Comparison of ENCODE assay signal across 21 cellular contexts in the genomic region with DNA sequence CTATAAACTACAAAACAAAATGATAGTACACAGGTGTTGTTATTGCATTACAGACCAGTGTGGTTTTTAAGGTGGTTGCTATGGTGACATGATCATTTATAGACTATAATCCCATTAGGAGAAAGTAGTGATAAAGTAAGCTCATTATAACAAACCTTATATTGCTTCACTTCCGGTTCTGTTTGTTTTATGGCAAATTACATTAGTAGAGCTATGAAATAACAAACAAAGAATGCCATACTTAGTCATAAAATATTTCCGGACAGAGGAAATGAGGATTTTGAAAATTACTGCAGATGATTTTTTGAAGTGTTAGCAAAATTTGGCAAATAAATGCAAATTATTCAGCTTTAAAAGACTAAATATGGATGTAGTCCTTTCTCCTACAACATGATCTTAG.
"Had no signal": no experiment of that assay in that cellular context is flagged by ENCODE, and none has a peak within 500 bp of the region (broad histone marks: within the 10 kb centered on the region; RNA-seq: fewer than 3 reads in every experiment).

No MANE protein-coding gene starts in this region.

- H3K9me3 ChIP-seq: esophagus muscularis mucosa, heart right ventricle, neutrophil, testis, transverse colon had no signal

- ATAC-seq: activated CD8-positive, alpha-beta T cell treated with anti-CD3 and anti-CD28 coated beads for 36 hours; activated naive CD4-positive, alpha-beta T cell treated with anti-CD3 and anti-CD28 coated beads, Interleukin-2, amount 50 U/mL, for 72 hours; activated T-cell treated with anti-CD3 and anti-CD28 coated beads, Interleukin-2, amount 50 U/mL, for 4 hours; activated T-helper 17 cell treated with anti-CD3 and anti-CD28 coated beads, Interleukin-2, amount 50 U/mL, for 72 hours; heart right ventricle; sciatic nerve; stimulated activated naive CD8-positive, alpha-beta T cell treated with anti-CD3 and anti-CD28 coated beads, Interleukin-15, Interleukin-2, amounts not matched to agents 100 U/mL and 50 U/mL, for 24 hours had no signal

- H3K36me3 ChIP-seq: esophagus muscularis mucosa, heart right ventricle, neutrophil, transverse colon had no signal

- H3K27ac ChIP-seq: esophagus muscularis mucosa, heart right ventricle, neutrophil, testis, transverse colon had no signal

- DNase-seq: activated B cell treated with CpG ODN at 0.5 μM for 24 hours; activated CD4-positive, alpha-beta T cell treated with anti-CD3 and anti-CD28 coated beads, Interleukin-2, amount 50 U/mL, for 1 hour; activated CD8-positive, alpha-beta T cell treated with anti-CD3 and anti-CD28 coated beads for 36 hours; activated T-cell treated with anti-CD3 and anti-CD28 coated beads, Interleukin-2, amount 50 U/mL, for 4 hours; anterior cingulate cortex; cortex of kidney; foreskin melanocyte; heart right ventricle; naive B cell; nephron progenitor cell; stimulated activated CD4-positive, alpha-beta T cell treated with anti-CD3 and anti-CD28 coated beads, Interleukin-12 subunit alpha, Interleukin-12 subunit beta, amount 100 ng/mL, for 4 hours; stimulated activated CD4-positive, alpha-beta T cell treated with anti-CD3 and anti-CD28 coated beads, Interleukin-4, amount 100 ng/mL, for 1 hour; stimulated activated naive CD8-positive, alpha-beta T cell treated with anti-CD3 and anti-CD28 coated beads, Interleukin-15, Interleukin-2, amounts not matched to agents 100 U/mL and 50 U/mL, for 24 hours; testis; transverse colon had no signal

- H3K4me3 ChIP-seq: esophagus muscularis mucosa, heart right ventricle, skin epidermis, testis, transverse colon had no signal

- H3K4me1 ChIP-seq: esophagus muscularis mucosa, heart right ventricle, testis, transverse colon had no signal

- H3K27me3 ChIP-seq: esophagus muscularis mucosa, heart right ventricle, neutrophil, testis, transverse colon had no signal
